Comparison of ENCODE assay signal across 8 cellular contexts in the genomic region with DNA sequence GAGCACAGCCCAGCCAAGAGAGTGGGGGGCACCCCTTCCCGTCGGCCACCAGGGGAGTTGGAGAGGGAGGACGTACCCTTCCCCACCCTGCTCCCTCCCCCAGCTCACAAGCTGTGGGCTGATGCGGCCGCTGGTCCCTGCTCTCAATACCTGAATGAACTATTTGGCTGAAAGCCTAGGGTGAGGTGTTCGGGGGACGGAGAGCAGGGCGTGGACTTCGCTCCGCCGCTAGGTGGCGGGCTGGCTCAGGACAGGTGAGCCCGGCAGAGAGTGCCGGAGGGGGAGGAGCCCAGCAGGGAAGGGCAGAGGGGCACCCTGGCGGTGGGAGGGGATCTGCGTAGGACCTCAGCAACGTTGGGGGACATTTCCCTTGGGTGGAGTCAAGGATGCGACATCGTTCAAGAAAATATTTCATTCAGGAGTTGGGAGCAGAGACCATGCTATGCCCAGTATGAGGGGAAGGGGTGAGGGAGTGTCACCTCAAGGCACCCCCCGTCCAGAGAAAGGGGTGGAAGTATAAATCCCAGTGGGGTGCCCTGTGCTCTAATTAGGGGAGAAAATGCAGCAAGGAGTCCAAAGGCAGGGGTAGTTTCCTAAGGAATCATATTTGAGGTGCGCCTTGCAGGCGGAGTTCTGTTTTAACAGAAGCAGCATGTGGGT. TPM values are rescaled to one million over a fixed set of nuclear protein-coding genes. Genes with fewer than 3 reads are reported as not detected.
DNase-seq lines count a peak whose midpoint lies in the region; ATAC-seq and TF ChIP-seq lines count a peak whose summit lies in the region.

No MANE protein-coding gene starts in this region.

- H3K4me1 ChIP-seq in DND-41 (ENCODE audit: insufficient read depth, low read length): peaks cover 7% of the 10 kb centered on the region; the same call in 1 of the 2 replicates

- no peaks in the 10 kb centered on the region for H3K9me3 Mint-ChIP-seq in activated T-cell treated with anti-CD3 and anti-CD28 coated beads, Interleukin-2, amount 50 U/mL, for 4 hours

- DNase-seq in DND-41 (peak; percentile 60), NCI-H82 (lab: John Stamatoyannopoulos, UW) (peak; percentile 92), glomerular visceral epithelial cell (ENCODE audit: extremely low spot score) (peak; percentile 43), retina (peak; percentile 36)
- DNase-seq in activated T-cell treated with anti-CD3 and anti-CD28 coated beads, Interleukin-2, amount 50 U/mL, for 4 hours: peak; percentile 62

- H4K20me1 ChIP-seq in DND-41 (ENCODE audit: insufficient read depth, low read length): no peaks in the 10 kb centered on the region

- no peaks in the 10 kb centered on the region for H3K79me2 ChIP-seq in DND-41 (ENCODE audit: insufficient read depth, low read length)

- H3K27me3 ChIP-seq in DND-41 (ENCODE audit: insufficient read depth, low read length, poor library complexity): peaks cover 24% of the 10 kb centered on the region

- peaks cover 38% of the 10 kb centered on the region for H3K27me3 Mint-ChIP-seq in activated T-cell treated with anti-CD3 and anti-CD28 coated beads, Interleukin-2, amount 50 U/mL, for 4 hours (ENCODE audit: low read depth)

- H3K36me3 ChIP-seq in DND-41 (ENCODE audit: insufficient read depth, low read length): no peaks in the 10 kb centered on the region

- peak overlapping the region; percentile 52 for H3K4me2 ChIP-seq in DND-41 (ENCODE audit: insufficient read depth, low read length)

- ATAC-seq in DND-41 (ENCODE audit: insufficient read depth, low read depth) (peak; percentile 98), HG03354 (IDR thresholded peaks at IDR 0.05; ENCODE audit: poor library complexity, severe bottlenecking, unreplicated experiment) (peak; percentile 52), GM21367 (IDR thresholded peaks at IDR 0.05; ENCODE audit: unreplicated experiment) (no peak), HG02973 (IDR thresholded peaks at IDR 0.05; ENCODE audit: unreplicated experiment) (no peak)
- peak; percentile 91 to 96 for ATAC-seq in activated T-cell treated with anti-CD3 and anti-CD28 coated beads, Interleukin-2, amount 50 U/mL, for 4 hours

- H2AFZ ChIP-seq in DND-41 (ENCODE audit: low read depth, low read length): peak overlapping the region; percentile 51

- peaks cover 7% of the 10 kb centered on the region for H3K4me1 Mint-ChIP-seq in activated T-cell treated with anti-CD3 and anti-CD28 coated beads, Interleukin-2, amount 50 U/mL, for 4 hours (ENCODE audit: low read depth)

- H3K27ac ChIP-seq in DND-41 (ENCODE audit: low read length): no peak overlapping the region

- H3K9ac ChIP-seq in DND-41 (ENCODE audit: low read depth, low read length): no peak overlapping the region

- H3K9me3 ChIP-seq in DND-41 (ENCODE audit: insufficient read depth, low read length, severe bottlenecking): no peaks in the 10 kb centered on the region

- no peak overlapping the region for H3K4me3 Mint-ChIP-seq in activated T-cell treated with anti-CD3 and anti-CD28 coated beads, Interleukin-2, amount 50 U/mL, for 4 hours

- H3K36me3 Mint-ChIP-seq in activated T-cell treated with anti-CD3 and anti-CD28 coated beads, Interleukin-2, amount 50 U/mL, for 4 hours (ENCODE audit: insufficient read depth): no peaks in the 10 kb centered on the region

- H3K4me3 ChIP-seq in DND-41 (ENCODE audit: low read depth in 1 of 2, low read length in 2 of 2): no peak overlapping the region

- TF ChIP-seq CTCF in DND-41 (IDR thresholded peaks at IDR 0.05; ENCODE audit: borderline replicate concordance, extremely low read depth, low read length, poor library complexity, severe bottlenecking): peak; percentile 85

RNA-seq across cellular contexts. Expression of a gene that starts 12.0 kb away (rescaled TPM):
- total RNA-seq in activated T-cell treated with anti-CD3 and anti-CD28 coated beads, Interleukin-2, amount 50 U/mL, for 4 hours: not detected

RNA-seq across cellular contexts. Expression of a gene that starts 18.7 kb away (rescaled TPM):
- under 1 TPM in 2 of 3 donors, not detected in 1; 0.37 to 0.43 TPM for total RNA-seq in activated T-cell treated with anti-CD3 and anti-CD28 coated beads, Interleukin-2, amount 50 U/mL, for 4 hours

RNA-seq across cellular contexts. Expression of a gene that starts 18.9 kb away (rescaled TPM):
- 100 to 1,000 TPM; 694 to 815 (median 725) TPM for total RNA-seq in activated T-cell treated with anti-CD3 and anti-CD28 coated beads, Interleukin-2, amount 50 U/mL, for 4 hours

RNA-seq across cellular contexts. Expression of a gene that starts 57.9 kb away (rescaled TPM):
- under 1 TPM in 1 of 3 donors, not detected in 2; 0.42 TPM for total RNA-seq in activated T-cell treated with anti-CD3 and anti-CD28 coated beads, Interleukin-2, amount 50 U/mL, for 4 hours

Comparison
In these comparisons a context has a peak if more than half of its experiments do, and no peak if none do; other contexts are left out.
1. ATAC-seq: peak in DND-41 (single experiment), HG03354 (single experiment) and activated T-cell treated with anti-CD3 and anti-CD28 coated beads, Interleukin-2, amount 50 U/mL, for 4 hours (2 of 2); none in GM21367 (single experiment) and HG02973 (single experiment).
2. DNase-seq: peak in every context shown above with its lines; median percentile 92 in NCI-H82; 62 in activated T-cell treated with anti-CD3 and anti-CD28 coated beads, Interleukin-2, amount 50 U/mL, for 4 hours; 60 in DND-41; 43 in glomerular visceral epithelial cell; 36 in retina.